In genomic region chr12:2490746-2491145, GRCh38 we compare ENCODE assay signal across 13 cellular contexts.
"Had no signal": no experiment of that assay in that cellular context is flagged by ENCODE, and none has a peak within 500 bp of the region (broad histone marks: within the 10 kb centered on the region; RNA-seq: fewer than 3 reads in every experiment).

No MANE protein-coding gene starts in this region.

- H3K27me3 ChIP-seq: breast epithelium, sigmoid colon had no signal

- H3K9me3 ChIP-seq: breast epithelium, lower lobe of right lung, sigmoid colon had no signal

- ATAC-seq: activated CD8-positive, alpha-beta T cell treated with anti-CD3 and anti-CD28 coated beads for 36 hours; activated T-cell treated with anti-CD3 and anti-CD28 coated beads, Interleukin-2, amount 50 U/mL, for 72 hours; lower lobe of right lung; natural killer cell had no signal

- H3K4me3 ChIP-seq: breast epithelium, lower lobe of right lung, sigmoid colon had no signal

- FAIRE-seq: frontal cortex had no signal

- H3K36me3 ChIP-seq: breast epithelium, lower lobe of right lung had no signal

- H3K27ac ChIP-seq: breast epithelium, lower lobe of right lung had no signal

- DNase-seq: activated CD4-positive, alpha-beta T cell treated with anti-CD3 and anti-CD28 coated beads for 4 hours; activated CD8-positive, alpha-beta memory T cell treated with anti-CD3 and anti-CD28 coated beads, Interleukin-2, amount 50 U/mL, for 4 hours; activated CD8-positive, alpha-beta T cell treated with anti-CD3 and anti-CD28 coated beads for 36 hours; activated T-cell treated with anti-CD3 and anti-CD28 coated beads, Interleukin-2, amount 50 U/mL, for 72 hours; aorta; lower lobe of right lung; natural killer cell; nucleus accumbens; sigmoid colon; stimulated activated CD4-positive, alpha-beta T cell treated with anti-CD3 and anti-CD28 coated beads, Interleukin-12 subunit alpha, Interleukin-12 subunit beta, amount 100 ng/mL, for 4 hours; stimulated activated naive CD4-positive, alpha-beta T cell treated with Interleukin-2 at 50 U/mL for 16 hours had no signal
